Comparison of ENCODE assay signal across 1 cellular context in genomic region chr2:31944828-31945571, GRCh38.
A peak's percentile ranks its signal among the peaks of the same experiment; 100 is the strongest.
TF ChIP-seq lines count a peak whose summit lies in the region.

No MANE protein-coding gene starts in this region.

TF ChIP-seq in GM12878, 131 proteins besides CTCF, POLR2A, EP300 and RAD21 (continued from another document):
- peak; percentile 20 for TF ChIP-seq CUX1 (IDR thresholded peaks at IDR 0.05; ENCODE audit: insufficient replicate concordance, low read depth, low read length)
